In the genomic region with DNA sequence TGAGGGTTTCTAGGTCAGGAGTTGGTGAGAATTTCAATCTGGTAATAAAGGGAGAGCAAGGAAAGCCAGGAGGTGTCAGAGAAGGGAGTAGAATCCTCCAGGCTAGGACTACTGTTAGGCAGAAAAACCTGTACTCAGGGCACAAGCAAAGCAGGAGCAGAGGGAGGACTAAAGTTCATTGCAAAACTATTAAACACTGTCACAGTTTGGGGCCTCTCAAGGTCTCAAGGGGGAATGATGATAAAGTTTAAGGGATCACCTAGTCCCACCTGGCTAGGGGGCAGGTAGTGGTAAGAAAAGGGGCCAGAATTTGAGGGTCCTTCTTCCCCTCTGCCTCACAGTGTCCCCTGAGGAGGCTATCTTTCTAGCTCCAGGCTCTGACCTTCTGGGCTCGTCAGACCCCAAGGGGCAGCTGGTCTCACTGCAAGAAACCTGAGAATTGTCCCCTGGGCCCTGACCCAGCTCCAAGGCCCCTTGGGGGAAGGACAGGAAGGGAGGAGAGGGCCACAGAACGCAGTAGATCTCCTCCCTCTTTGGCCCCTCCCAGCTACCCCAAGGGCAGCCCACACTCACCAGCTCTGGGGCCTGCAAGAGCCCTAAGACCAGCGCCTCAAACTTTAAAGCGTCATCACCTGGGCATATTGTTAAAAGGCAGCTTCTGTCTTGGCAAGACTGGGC, we compare ENCODE assay signal across 8 cellular contexts. TPM values are rescaled to one million over a fixed set of nuclear protein-coding genes. Genes with fewer than 3 reads are reported as not detected.
A peak's percentile ranks its signal among the peaks of the same experiment; 100 is the strongest.
DNase-seq lines count a peak whose midpoint lies in the region; ATAC-seq and TF ChIP-seq lines count a peak whose summit lies in the region.

No MANE protein-coding gene starts in this region.

- H3K9ac ChIP-seq in HUES48 (ENCODE audit: low read depth, low read length): no peak overlapping the region

- H3K4me3 ChIP-seq in HUES48 (ENCODE audit: low read depth, low read length) (peak overlapping the region; percentile 78), cardiac muscle cell (peak overlapping the region; percentile 72), skeletal muscle cell (ENCODE audit: low read depth, low read length) (peak overlapping the region; percentile 64)

- CTCF ChIA-PET in Calu3 (lab: Charles Lee): interaction anchor here (1.5 to 2.0 kb wide), 3 partner anchors 10 to 97 kb away, joined by 4 to 9 read pairs (median 5); a partner anchor contains a TSS

- H3K4me1 Mint-ChIP-seq in Calu3 (ENCODE audit: low read depth, unreplicated experiment): no peaks in the 10 kb centered on the region
- H3K4me1 Mint-ChIP-seq in activated T-cell treated with anti-CD3 and anti-CD28 coated beads, Interleukin-2, amount 50 U/mL, for 72 hours (ENCODE audit: low read depth): peaks cover 68% of the 10 kb centered on the region

- DNase-seq in Calu3: no peak
- DNase-seq in activated T-cell treated with anti-CD3 and anti-CD28 coated beads, Interleukin-2, amount 50 U/mL, for 72 hours: peak; percentile 71 to 74
- DNase-seq in cardiac muscle cell (ENCODE audit: low read depth in 1 of 2, low spot score in 1 of 2): peak; percentile 29 to 54
- no peak for DNase-seq in skeletal muscle cell (ENCODE audit: low read depth)
- DNase-seq in NCI-H446 (lab: John Stamatoyannopoulos, UW): no peak
- DNase-seq in NCI-H1105 (lab: John Stamatoyannopoulos, UW): no peak

- H3K27me3 Mint-ChIP-seq in Calu3 (ENCODE audit: unreplicated experiment): peaks cover 21% of the 10 kb centered on the region
- H3K27me3 Mint-ChIP-seq in activated T-cell treated with anti-CD3 and anti-CD28 coated beads, Interleukin-2, amount 50 U/mL, for 72 hours (ENCODE audit: low read depth): no peaks in the 10 kb centered on the region

- H3K4me1 ChIP-seq in HUES48 (ENCODE audit: control insufficient read depth, insufficient read depth, low read length) (peaks cover 16% of the 10 kb centered on the region), cardiac muscle cell (ENCODE audit: low read depth) (peaks cover 24% of the 10 kb centered on the region)

- no peak overlapping the region for H3K27ac Mint-ChIP-seq in Calu3 (ENCODE audit: unreplicated experiment)
- peak overlapping the region; percentile 84 for H3K27ac Mint-ChIP-seq in activated T-cell treated with anti-CD3 and anti-CD28 coated beads, Interleukin-2, amount 50 U/mL, for 72 hours

- no peak overlapping the region for H3K27ac ChIP-seq in HUES48 (ENCODE audit: low read depth, low read length)
- peak overlapping the region; percentile 65 for H3K27ac ChIP-seq in cardiac muscle cell

- peak; percentile 68 for ATAC-seq in GM21423 (IDR thresholded peaks at IDR 0.05; ENCODE audit: unreplicated experiment)
- peak; percentile 81 to 85 for ATAC-seq in activated T-cell treated with anti-CD3 and anti-CD28 coated beads, Interleukin-2, amount 50 U/mL, for 72 hours (replicated peaks in 1 of 2)

- no peaks in the 10 kb centered on the region for H3K9me3 Mint-ChIP-seq in Calu3 (ENCODE audit: low read depth, unreplicated experiment)
- H3K9me3 Mint-ChIP-seq in activated T-cell treated with anti-CD3 and anti-CD28 coated beads, Interleukin-2, amount 50 U/mL, for 72 hours: no peaks in the 10 kb centered on the region

- TF ChIP-seq CTCF in Calu3 (IDR thresholded peaks at IDR 0.05; ENCODE audit: unreplicated experiment) (no peak), cardiac muscle cell (IDR thresholded peaks at IDR 0.05; ENCODE audit: low read depth, low read length) (no peak)

- BruUV-seq in Calu3 (replicated peaks; lab: Mats Ljungman, UMichigan): no TSS peak

- H3K4me3 Mint-ChIP-seq in Calu3 (ENCODE audit: low read depth, unreplicated experiment): peak overlapping the region; percentile 77
- H3K4me3 Mint-ChIP-seq in activated T-cell treated with anti-CD3 and anti-CD28 coated beads, Interleukin-2, amount 50 U/mL, for 72 hours: peak overlapping the region; percentile 80 to 95

- H3K9me3 ChIP-seq in HUES48 (ENCODE audit: control insufficient read depth, insufficient read depth, low read length): no peaks in the 10 kb centered on the region
- no peaks in the 10 kb centered on the region for H3K9me3 ChIP-seq in cardiac muscle cell (ENCODE audit: low read depth)

- H3K27me3 ChIP-seq in HUES48 (ENCODE audit: control insufficient read depth, insufficient read depth, low read length) (peaks cover 14% of the 10 kb centered on the region; the same call in 1 of the 2 replicates), cardiac muscle cell (no peaks in the 10 kb centered on the region)

- H3K36me3 ChIP-seq in HUES48 (ENCODE audit: control insufficient read depth, insufficient read depth, low read length): no peaks in the 10 kb centered on the region
- no peaks in the 10 kb centered on the region for H3K36me3 ChIP-seq in cardiac muscle cell

- H3K36me3 Mint-ChIP-seq in Calu3 (ENCODE audit: insufficient read depth, unreplicated experiment): peaks cover 7% of the 10 kb centered on the region
- H3K36me3 Mint-ChIP-seq in activated T-cell treated with anti-CD3 and anti-CD28 coated beads, Interleukin-2, amount 50 U/mL, for 72 hours (ENCODE audit: insufficient read depth in 2 of 2): peaks cover 5% of the 10 kb centered on the region in 2 donors

- intact Hi-C loops in Calu3 (cut with micrococcal nuclease; ENCODE audit: unreplicated experiment): loop anchor here (5.0 kb wide), 1 partner anchor 74 kb away; no protein-coding TSS in a partner anchor

RNA-seq across cellular contexts. Expression of a gene that starts 1.0 kb away (rescaled TPM):
- total RNA-seq in Calu3 (2022): 0.69 and 1.0 TPM in 2 replicates
- 10 to 100 TPM; 44.8 to 53.1 TPM for total RNA-seq in activated T-cell treated with anti-CD3 and anti-CD28 coated beads, Interleukin-2, amount 50 U/mL, for 72 hours
- 85.4 and 104 TPM in 2 replicates for total RNA-seq in cardiac muscle cell
- polyA plus RNA-seq in cardiac muscle cell: 70.4 and 102 TPM in 2 replicates

RNA-seq across cellular contexts. Expression of a gene that starts 30.1 kb away (rescaled TPM):
- 21.1 and 22.4 TPM in 2 replicates for total RNA-seq in Calu3 (2022)
- 10 to 100 TPM; 19.4 to 28.2 TPM for total RNA-seq in activated T-cell treated with anti-CD3 and anti-CD28 coated beads, Interleukin-2, amount 50 U/mL, for 72 hours
- 53.7 and 56.3 TPM in 2 replicates for total RNA-seq in cardiac muscle cell
- 34.3 and 36.5 TPM in 2 replicates for polyA plus RNA-seq in cardiac muscle cell

Comparison
In these comparisons a context has a peak if more than half of its experiments do, and no peak if none do; other contexts are left out.
1. DNase-seq: peak in activated T-cell treated with anti-CD3 and anti-CD28 coated beads, Interleukin-2, amount 50 U/mL, for 72 hours (2 of 2) and cardiac muscle cell (2 of 2); none in Calu3 (single experiment), skeletal muscle cell (single experiment), NCI-H446 (0 of 2) and NCI-H1105 (single experiment).
2. RNA of a gene that starts 1.0 kb away (total RNA-seq): 85.4 to 104 TPM in cardiac muscle cell and 44.8 to 53.1 TPM in activated T-cell treated with anti-CD3 and anti-CD28 coated beads, Interleukin-2, amount 50 U/mL, for 72 hours; 0.69 to 1.0 TPM in Calu3; every median in the first group is over 10 times any median in the second.
3. Peak in every context shown above with its lines, with median percentiles within 50 percentile points of each other: H3K4me3 ChIP-seq.